In the genomic region with DNA sequence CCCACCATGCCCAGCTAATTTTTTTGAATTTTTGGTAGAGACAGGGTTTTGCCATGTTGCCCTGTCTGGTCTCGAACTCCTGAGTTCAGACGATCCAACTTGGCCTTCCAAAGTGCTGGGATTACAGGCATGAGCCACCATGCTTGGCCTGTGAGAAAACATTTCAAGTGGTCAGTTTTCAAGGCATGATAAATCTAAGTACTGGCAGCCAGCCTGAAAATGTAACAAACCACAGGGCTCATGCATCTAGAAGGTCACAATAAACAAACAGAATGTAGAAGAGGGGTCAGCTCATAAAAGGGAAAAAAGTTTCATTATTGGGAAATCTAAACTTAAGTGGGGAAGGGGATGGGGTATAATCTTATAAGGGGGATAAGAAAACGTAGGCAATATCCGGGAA, we compare ENCODE assay signal across 13 cellular contexts. TPM values are rescaled to one million over a fixed set of nuclear protein-coding genes. Genes with fewer than 3 reads are reported as not detected.
A peak's percentile ranks its signal among the peaks of the same experiment; 100 is the strongest.
DNase-seq lines count a peak whose midpoint lies in the region.
"Had no signal": no experiment of that assay in that cellular context is flagged by ENCODE, and none has a peak within 500 bp of the region (broad histone marks: within the 10 kb centered on the region; RNA-seq: fewer than 3 reads in every experiment).

No MANE protein-coding gene starts in this region.

- DNase-seq in NCI-H2196 (lab: John Stamatoyannopoulos, UW; ENCODE audit: unreplicated experiment) (peak; percentile 20), NCI-H2196 treated with DMSO at 0.1 percent for 48 hours (lab: John Stamatoyannopoulos, UW; ENCODE audit: unreplicated experiment) (no peak), RPMI8226 (peak; percentile 3), fibroblast of peridontal ligament (ENCODE audit: extremely low read depth) (peak; percentile 76), smooth muscle cell of the brain vasculature (ENCODE audit: low read depth, low spot score) (peak; percentile 37), occipital lobe (lab: John Stamatoyannopoulos, UW) (no peak), NCI-H1694 (lab: John Stamatoyannopoulos, UW) (no peak)
- no peak for DNase-seq in stimulated activated CD4-positive, alpha-beta T cell treated with anti-CD3 and anti-CD28 coated beads, Interleukin-12 subunit alpha, Interleukin-12 subunit beta, amount 100 ng/mL, for 4 hours
- DNase-seq: activated CD8-positive, alpha-beta T cell treated with anti-CD3 and anti-CD28 coated beads, Interleukin-2, amount 10 ng/mL, durations not matched to agents 7 days and 5 days; C1 segment of cervical spinal cord; NCI-H1048; NCI-H82; stimulated activated CD4-positive, alpha-beta T cell treated with anti-CD3 and anti-CD28 coated beads, Interleukin-4, amount 100 ng/mL, for 24 hours had no signal

RNA-seq across cellular contexts. Expression of gene PPCDC, which starts 39.9 kb away (rescaled TPM):
- total RNA-seq in occipital lobe: 7.2 TPM

Comparison
In these comparisons a context has a peak if more than half of its experiments do, and no peak if none do; other contexts are left out.
1. DNase-seq: peak in NCI-H2196 (single experiment), RPMI8226 (single experiment), fibroblast of peridontal ligament (single experiment) and smooth muscle cell of the brain vasculature (single experiment); none in NCI-H2196 treated with DMSO at 0.1 percent for 48 hours (single experiment), occipital lobe (single experiment), NCI-H1694 (single experiment) and stimulated activated CD4-positive, alpha-beta T cell treated with anti-CD3 and anti-CD28 coated beads, Interleukin-12 subunit alpha, Interleukin-12 subunit beta, amount 100 ng/mL, for 4 hours (single experiment).